In genomic region chr7:136495081-136495480, GRCh38 we compare ENCODE assay signal across 8 cellular contexts.
"Had no signal": no experiment of that assay in that cellular context is flagged by ENCODE, and none has a peak within 500 bp of the region (broad histone marks: within the 10 kb centered on the region; RNA-seq: fewer than 3 reads in every experiment).

No MANE protein-coding gene starts in this region.

- DNase-seq: GDM1, GF-D8 had no signal

- FAIRE-seq: G401.6, GM12878, GM12891, GM12892, GM18507, GM19239 had no signal

- ATAC-seq: GM12878 had no signal

- H3K4me3 ChIP-seq: GM12878 had no signal
